ENCODE assay signal across 10 cellular contexts in the genomic region with DNA sequence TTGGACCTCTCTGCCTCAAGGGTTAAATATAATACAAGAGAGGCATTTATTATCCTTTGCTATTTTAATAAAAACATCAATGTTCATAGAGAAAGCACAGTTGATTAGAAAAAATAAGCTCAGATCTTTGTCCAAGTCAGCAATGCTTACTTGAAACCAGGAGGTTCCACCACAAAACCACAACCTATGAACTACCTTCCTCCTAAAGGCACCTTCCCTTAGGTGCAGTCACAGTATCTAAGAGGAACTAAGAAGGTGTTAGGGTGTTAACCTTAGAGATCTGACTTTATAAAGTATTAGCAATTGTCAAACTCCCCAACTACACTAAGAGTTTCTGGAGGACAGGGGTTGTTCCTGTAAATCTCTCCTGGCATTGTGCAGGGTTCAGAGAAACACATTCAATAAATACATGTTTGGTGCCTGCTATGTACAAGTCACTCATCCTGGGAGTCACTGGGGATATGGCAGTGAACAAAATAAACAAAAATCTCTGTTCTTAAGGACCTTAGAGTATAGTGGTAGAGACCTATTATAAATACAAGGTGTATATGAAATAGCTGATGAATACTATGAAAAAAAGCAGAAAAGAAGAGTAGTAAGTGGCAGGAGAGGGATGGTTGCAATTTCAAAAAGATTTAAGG.
A peak's percentile ranks its signal among the peaks of the same experiment; 100 is the strongest.
DNase-seq lines count a peak whose midpoint lies in the region; ATAC-seq and TF ChIP-seq lines count a peak whose summit lies in the region.
"Had no signal": no experiment of that assay in that cellular context is flagged by ENCODE, and none has a peak within 500 bp of the region (broad histone marks: within the 10 kb centered on the region; RNA-seq: fewer than 3 reads in every experiment).

No MANE protein-coding gene starts in this region.

- no peaks in the 10 kb centered on the region for H3K27me3 ChIP-seq in CD8-positive, alpha-beta T cell (ENCODE audit: insufficient read depth, low read length)
- H3K27me3 ChIP-seq: SJSA1 had no signal

- H3K9me3 Mint-ChIP-seq in CD8-positive, alpha-beta T cell, result no peaks in the 10 kb centered on the region
- H3K9me3 Mint-ChIP-seq: brain had no signal

- no peaks in the 10 kb centered on the region for H3K9me3 ChIP-seq in CD8-positive, alpha-beta T cell (ENCODE audit: low read length)
- H3K9me3 ChIP-seq: SJSA1 had no signal

- H3K4me1 Mint-ChIP-seq in CD8-positive, alpha-beta T cell (ENCODE audit: low read depth), result peaks cover 33% of the 10 kb centered on the region
- H3K4me1 Mint-ChIP-seq: brain had no signal

- POLR2A ChIA-PET in CD8-positive, alpha-beta T cell (lab: Charles Lee), result interaction anchor here (1.0 kb wide), 1 partner anchor 208 kb away, joined by 3 read pairs; no protein-coding TSS in a partner anchor

- no peaks in the 10 kb centered on the region for H3K27me3 Mint-ChIP-seq in CD8-positive, alpha-beta T cell (ENCODE audit: low read depth)
- H3K27me3 Mint-ChIP-seq: brain had no signal

- H3K4me1 ChIP-seq in CD8-positive, alpha-beta T cell (ENCODE audit: insufficient read depth, low read length), result peaks cover 33% of the 10 kb centered on the region

- ATAC-seq in CD8-positive, alpha-beta T cell, result peak; percentile 98
- ATAC-seq in HG02973 (IDR thresholded peaks at IDR 0.05; ENCODE audit: unreplicated experiment) (peak; percentile 79), omental fat pad (ENCODE audit: low FRiP score) (no peak)

- TF ChIP-seq CTCF in CD8-positive, alpha-beta T cell (IDR thresholded peaks at IDR 0.05), result no peak
- TF ChIP-seq CTCF in omental fat pad (IDR thresholded peaks at IDR 0.05), result no peak

- H3K4me3 Mint-ChIP-seq in CD8-positive, alpha-beta T cell, result peak overlapping the region; percentile 35
- H3K4me3 Mint-ChIP-seq: brain had no signal

- peak overlapping the region; percentile 84 for H3K27ac Mint-ChIP-seq in CD8-positive, alpha-beta T cell
- H3K27ac Mint-ChIP-seq: brain had no signal

- no peak overlapping the region for H3K4me3 ChIP-seq in CD8-positive, alpha-beta T cell (ENCODE audit: low read depth, low read length)
- H3K4me3 ChIP-seq: SJSA1 had no signal

- no peaks in the 10 kb centered on the region for H3K36me3 ChIP-seq in CD8-positive, alpha-beta T cell (ENCODE audit: insufficient read depth, low read length)
- H3K36me3 ChIP-seq: SJSA1 had no signal

- H3K36me3 Mint-ChIP-seq in CD8-positive, alpha-beta T cell, result no peaks in the 10 kb centered on the region
- H3K36me3 Mint-ChIP-seq: brain had no signal

- intact Hi-C loops in CD8-positive, alpha-beta T cell (cut with DNase I, micrococcal nuclease), result loop anchor here in 1 of 2 experiments (5.0 kb wide), 1 partner anchor 34 kb away; no protein-coding TSS in a partner anchor

- DNase-seq in CD8-positive, alpha-beta T cell, result peak in 2 of 7 experiments; percentile 16 to 32
- DNase-seq in GM19238 (ENCODE audit: insufficient read length, low spot score), result peak; percentile 23
- peak; percentile 2 for DNase-seq in T-helper 22 cell (ENCODE audit: low read depth)
- no peak for DNase-seq in activated gamma-delta T cell treated with Interleukin-2 at 50 U/mL for 16 hours
- DNase-seq in omental fat pad (ENCODE audit: low spot score), result no peak
- DNase-seq in putamen (ENCODE audit: low spot score), result no peak
- DNase-seq in NCI-H446 treated with DMSO at 0.1 percent for 48 hours (lab: John Stamatoyannopoulos, UW), result no peak

- no peak overlapping the region for H3K27ac ChIP-seq in CD8-positive, alpha-beta T cell (ENCODE audit: low read depth, low read length)
- H3K27ac ChIP-seq: SJSA1 had no signal

- CTCF ChIA-PET in CD8-positive, alpha-beta T cell (lab: Charles Lee), result interaction anchor here (0.6 to 1.6 kb wide), 3 partner anchors 168 to 201 kb away, joined by 3 to 5 read pairs (median 3); no protein-coding TSS in a partner anchor

Comparison
In these comparisons a context has a peak if more than half of its experiments do, and no peak if none do; other contexts are left out.
1. DNase-seq: peak in GM19238 (single experiment) and T-helper 22 cell (single experiment); none in activated gamma-delta T cell treated with Interleukin-2 at 50 U/mL for 16 hours (single experiment), omental fat pad (single experiment), putamen (single experiment) and NCI-H446 treated with DMSO at 0.1 percent for 48 hours (single experiment).